Comparison of ENCODE assay signal across 8 cellular contexts in genomic region chr22:45318168-45318557, GRCh38. TPM values are rescaled to one million over a fixed set of nuclear protein-coding genes. Genes with fewer than 3 reads are reported as not detected.
DNase-seq lines count a peak whose midpoint lies in the region; ATAC-seq and TF ChIP-seq lines count a peak whose summit lies in the region.

No MANE protein-coding gene starts in this region.

- ATAC-seq in natural killer cell (peak; percentile 68 to 80 (median 73)), GM18909 (IDR thresholded peaks at IDR 0.05; ENCODE audit: poor library complexity, unreplicated experiment) (no peak)
- peak; percentile 90 for ATAC-seq in stimulated activated effector memory CD8-positive, alpha-beta T cell treated with anti-CD3 and anti-CD28 coated beads, Interleukin-12 subunit alpha, Interleukin-12 subunit beta, amount 100 ng/mL, for 72 hours

- peak overlapping the region; percentile 76 for H3K4me3 Mint-ChIP-seq in HFFc6
- H3K4me3 Mint-ChIP-seq in natural killer cell: peak overlapping the region; percentile 87
- H3K4me3 Mint-ChIP-seq in stimulated activated effector memory CD8-positive, alpha-beta T cell treated with anti-CD3 and anti-CD28 coated beads, Interleukin-12 subunit alpha, Interleukin-12 subunit beta, amount 100 ng/mL, for 72 hours: peak overlapping the region; percentile 71

- intact Hi-C loops in natural killer cell (cut with micrococcal nuclease): loop anchor here (1.0 to 10.0 kb wide), 2 partner anchors 9 to 967 kb away; partner anchors contain the start of gene FAM118A

- H3K4me1 Mint-ChIP-seq in HFFc6 (ENCODE audit: low read depth) (peaks cover 25% of the 10 kb centered on the region), natural killer cell (peaks cover 24 to 28% of the 10 kb centered on the region in 2 donors)
- H3K4me1 Mint-ChIP-seq in stimulated activated effector memory CD8-positive, alpha-beta T cell treated with anti-CD3 and anti-CD28 coated beads, Interleukin-12 subunit alpha, Interleukin-12 subunit beta, amount 100 ng/mL, for 72 hours: peaks cover 60% of the 10 kb centered on the region

- peak overlapping the region; percentile 32 for H3K27ac ChIP-seq in epithelial cell of prostate

- H3K27ac Mint-ChIP-seq in HFFc6 (peak overlapping the region; percentile 93), natural killer cell (peak overlapping the region; percentile 98 to 100)
- peak overlapping the region; percentile 98 for H3K27ac Mint-ChIP-seq in stimulated activated effector memory CD8-positive, alpha-beta T cell treated with anti-CD3 and anti-CD28 coated beads, Interleukin-12 subunit alpha, Interleukin-12 subunit beta, amount 100 ng/mL, for 72 hours

- DNase-seq in DMS153 (lab: John Stamatoyannopoulos, UW): peak; percentile 88
- peak; percentile 88 for DNase-seq in HFFc6
- DNase-seq in NCI-H69 (lab: John Stamatoyannopoulos, UW): peak; percentile 89
- peak; percentile 81 for DNase-seq in activated T-cell treated with anti-CD3 and anti-CD28 coated beads for 24 hours (ENCODE audit: low read depth)
- DNase-seq in epithelial cell of prostate (ENCODE audit: low read depth, low spot score): no peak
- DNase-seq in natural killer cell: peak; percentile 79
- peak; percentile 60 to 88 for DNase-seq in stimulated activated effector memory CD8-positive, alpha-beta T cell treated with anti-CD3 and anti-CD28 coated beads, Interleukin-12 subunit alpha, Interleukin-12 subunit beta, amount 100 ng/mL, for 72 hours (ENCODE audit: low spot score in 2 of 2)

- no peak for TF ChIP-seq CTCF in HFFc6 (IDR thresholded peaks at IDR 0.05)
- TF ChIP-seq CTCF in natural killer cell (IDR thresholded peaks at IDR 0.05): no peak

- H3K27me3 Mint-ChIP-seq in HFFc6 (ENCODE audit: insufficient read depth) (no peaks in the 10 kb centered on the region), natural killer cell (ENCODE audit: low read depth in 2 of 2) (no peaks in the 10 kb centered on the region)

- H3K36me3 Mint-ChIP-seq in HFFc6 (ENCODE audit: low read depth) (peaks cover 7% of the 10 kb centered on the region), natural killer cell (no peaks in the 10 kb centered on the region)
- H3K36me3 Mint-ChIP-seq in stimulated activated effector memory CD8-positive, alpha-beta T cell treated with anti-CD3 and anti-CD28 coated beads, Interleukin-12 subunit alpha, Interleukin-12 subunit beta, amount 100 ng/mL, for 72 hours: peaks cover 34% of the 10 kb centered on the region

- H3K9me3 Mint-ChIP-seq in HFFc6 (no peaks in the 10 kb centered on the region), natural killer cell (no peaks in the 10 kb centered on the region)
- H3K9me3 Mint-ChIP-seq in stimulated activated effector memory CD8-positive, alpha-beta T cell treated with anti-CD3 and anti-CD28 coated beads, Interleukin-12 subunit alpha, Interleukin-12 subunit beta, amount 100 ng/mL, for 72 hours: no peaks in the 10 kb centered on the region

RNA-seq across cellular contexts. Expression of gene FAM118A, which starts 8.4 kb away (rescaled TPM):
- 10 to 100 TPM in 4 of 6 experiments, 1 to 10 TPM in 2; 8.6 to 13.2 (median 10.7) TPM for total RNA-seq in HFFc6 (2021; fragmentation: NEBNext Ultra II Directional; extraction: Animal tissue kit (Norgen Biotek cat#: 25700))
- 10 to 100 TPM; 42.0 to 67.2 (median 62.6) TPM for total RNA-seq in natural killer cell

RNA-seq across cellular contexts. Expression of gene UPK3A, which starts 33.4 kb away (rescaled TPM):
- not detected for total RNA-seq in HFFc6 (2021; fragmentation: NEBNext Ultra II Directional; extraction: Animal tissue kit (Norgen Biotek cat#: 25700))
- total RNA-seq in natural killer cell: under 1 TPM in 1 of 3 donors, not detected in 2; 0.49 TPM
